ENCODE assay signal across 8 cellular contexts in the genomic region with DNA sequence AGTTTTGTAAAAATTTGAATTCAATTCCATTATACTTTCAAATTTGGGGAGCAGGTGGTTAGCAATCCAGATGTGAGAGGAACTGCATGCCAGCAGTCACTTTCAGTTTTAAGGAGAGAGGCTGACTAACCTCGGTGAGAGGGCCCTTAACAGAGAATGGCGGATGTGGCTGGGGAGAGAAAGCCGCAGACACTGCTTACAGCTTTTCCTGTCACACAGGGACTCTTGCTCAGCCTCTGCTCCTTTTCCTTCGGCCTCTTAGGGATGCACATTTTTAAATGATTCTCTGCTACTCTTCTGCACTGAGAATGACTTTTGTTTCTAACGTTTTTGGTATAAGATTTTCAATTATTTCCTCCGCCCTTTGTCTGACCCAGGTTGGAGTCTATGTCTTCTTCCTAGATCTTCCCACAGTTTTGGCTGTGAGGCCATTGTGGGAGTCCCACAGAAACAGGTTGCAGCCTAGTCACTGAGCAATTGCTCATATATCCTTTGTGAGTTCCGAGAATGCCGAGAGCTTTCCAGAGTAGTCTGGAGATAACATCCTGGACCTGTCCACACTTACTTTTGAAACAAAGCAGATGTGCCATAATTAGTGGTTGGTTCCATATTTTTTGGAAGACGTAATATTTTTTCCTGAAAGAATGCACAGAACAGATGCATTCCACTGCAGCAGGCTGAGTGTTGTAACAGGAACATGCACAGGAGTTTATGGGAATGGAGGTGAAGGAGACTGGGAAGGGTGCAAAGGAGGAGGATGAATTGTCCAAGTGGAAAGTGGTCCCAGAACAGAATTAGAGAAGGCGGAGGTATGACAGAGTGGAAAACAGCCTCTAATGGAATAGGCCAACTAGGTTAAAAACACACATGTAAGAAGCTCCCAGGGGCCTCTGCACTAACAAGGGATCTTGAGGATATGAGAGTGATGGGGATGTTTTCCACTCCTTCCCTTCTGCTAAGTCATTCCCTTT.
DNase-seq lines count a peak whose midpoint lies in the region; ATAC-seq and TF ChIP-seq lines count a peak whose summit lies in the region.

No MANE protein-coding gene starts in this region.

- H3K4me1 ChIP-seq in Peyer's patch, result peaks cover 0 to 4% (median 2%) of the 10 kb centered on the region in 4 donors

- POLR2A ChIA-PET in naive thymus-derived CD8-positive, alpha-beta T cell (lab: Charles Lee), result interaction anchor here (0.6 to 0.9 kb wide), 2 partner anchors 16 to 126 kb away, joined by 3 read pairs; no protein-coding TSS in a partner anchor

- peak in 2 of 3 donors; percentile 67 to 91 for DNase-seq in Peyer's patch
- peak; percentile 60 to 80 for DNase-seq in activated naive CD4-positive, alpha-beta T cell treated with anti-CD3 and anti-CD28 coated beads, Interleukin-2, amount 50 U/mL, for 72 hours (ENCODE audit: low spot score in 2 of 2)
- DNase-seq in naive thymus-derived CD8-positive, alpha-beta T cell, result peak; percentile 19 to 81 (median 60)
- peak; percentile 61 for DNase-seq in stromal cell of bone marrow (ENCODE audit: low read depth)
- no peak for DNase-seq in RKO (ENCODE audit: low spot score)
- DNase-seq in COLO829 (ENCODE audit: low spot score), result no peak

- H3K4me3 Mint-ChIP-seq in naive thymus-derived CD8-positive, alpha-beta T cell, result peak overlapping the region; percentile 47 to 84 (median 71)

- TF ChIP-seq CTCF in Peyer's patch (IDR thresholded peaks at IDR 0.05), result no peak

- H3K27ac ChIP-seq in Peyer's patch, result peak overlapping the region in 2 of 4 donors; percentile 1 to 35

- H3K4me3 ChIP-seq in Peyer's patch, result no peak overlapping the region

- peak overlapping the region; percentile 73 to 82 for H3K27ac Mint-ChIP-seq in activated naive CD4-positive, alpha-beta T cell treated with anti-CD3 and anti-CD28 coated beads, Interleukin-2, amount 50 U/mL, for 72 hours
- H3K27ac Mint-ChIP-seq in naive thymus-derived CD8-positive, alpha-beta T cell, result peak overlapping the region; percentile 41 to 95 (median 79)

- H3K9me3 Mint-ChIP-seq in activated naive CD4-positive, alpha-beta T cell treated with anti-CD3 and anti-CD28 coated beads, Interleukin-2, amount 50 U/mL, for 72 hours, result no peaks in the 10 kb centered on the region
- no peaks in the 10 kb centered on the region for H3K9me3 Mint-ChIP-seq in naive thymus-derived CD8-positive, alpha-beta T cell

- H3K27me3 ChIP-seq in Peyer's patch, result no peaks in the 10 kb centered on the region

- ATAC-seq in GM18499 (IDR thresholded peaks at IDR 0.05; ENCODE audit: insufficient read depth, unreplicated experiment), result peak; percentile 78
- ATAC-seq in HG02623 (IDR thresholded peaks at IDR 0.05; ENCODE audit: unreplicated experiment), result peak; percentile 99
- peak; percentile 94 to 95 for ATAC-seq in activated naive CD4-positive, alpha-beta T cell treated with anti-CD3 and anti-CD28 coated beads, Interleukin-2, amount 50 U/mL, for 72 hours
- peak; percentile 99 to 100 for ATAC-seq in naive thymus-derived CD8-positive, alpha-beta T cell

- no peak for TF ChIP-seq POLR2A in Peyer's patch (IDR thresholded peaks at IDR 0.05)

- H3K36me3 Mint-ChIP-seq in activated naive CD4-positive, alpha-beta T cell treated with anti-CD3 and anti-CD28 coated beads, Interleukin-2, amount 50 U/mL, for 72 hours, result no peaks in the 10 kb centered on the region
- no peaks in the 10 kb centered on the region for H3K36me3 Mint-ChIP-seq in naive thymus-derived CD8-positive, alpha-beta T cell

- peaks cover 27 to 46% (median 38%) of the 10 kb centered on the region in 4 donors for H3K4me1 Mint-ChIP-seq in naive thymus-derived CD8-positive, alpha-beta T cell

- H3K9me3 ChIP-seq in Peyer's patch, result no peaks in the 10 kb centered on the region

- H3K27me3 Mint-ChIP-seq in naive thymus-derived CD8-positive, alpha-beta T cell, result no peaks in the 10 kb centered on the region

- no peaks in the 10 kb centered on the region for H3K36me3 ChIP-seq in Peyer's patch

Comparison
In these comparisons a context has a peak if more than half of its experiments do, and no peak if none do; other contexts are left out.
1. DNase-seq: peak in Peyer's patch (2 of 3), activated naive CD4-positive, alpha-beta T cell treated with anti-CD3 and anti-CD28 coated beads, Interleukin-2, amount 50 U/mL, for 72 hours (2 of 2), naive thymus-derived CD8-positive, alpha-beta T cell (10 of 10) and stromal cell of bone marrow (single experiment); none in RKO (single experiment) and COLO829 (single experiment).
2. Peak in every context shown above with its lines, with median percentiles within 50 percentile points of each other: ATAC-seq.